ENCODE assay signal across 15 cellular contexts in the genomic region with DNA sequence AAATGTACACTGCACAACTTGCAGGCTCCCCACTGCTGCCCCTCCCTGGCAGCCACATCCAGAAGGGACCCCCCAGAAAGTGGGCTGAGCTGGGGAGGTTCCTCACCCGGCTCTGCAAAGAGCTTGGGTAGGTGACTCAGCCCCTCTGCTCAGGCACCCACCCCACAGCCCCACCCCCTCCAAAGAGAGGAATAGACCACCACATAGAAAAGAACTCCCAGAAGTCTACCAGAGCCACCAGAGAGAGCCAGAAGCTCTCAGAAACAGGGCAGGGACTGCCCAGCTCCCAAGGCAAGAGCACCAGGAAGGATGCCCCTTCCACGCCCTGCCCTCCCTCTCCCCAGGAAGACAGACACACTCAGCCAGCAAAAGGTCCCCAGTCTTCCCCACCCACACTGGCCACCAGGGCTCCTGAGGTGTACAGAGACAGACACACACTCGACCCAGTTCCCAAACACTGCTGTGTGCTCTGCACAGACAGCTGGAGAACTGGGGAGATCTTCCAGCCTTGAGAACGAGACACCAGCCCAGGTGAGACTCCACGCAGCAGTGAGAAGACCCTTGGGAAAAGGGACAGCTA. TPM values are rescaled to one million over a fixed set of nuclear protein-coding genes. Genes with fewer than 3 reads are reported as not detected.
DNase-seq lines count a peak whose midpoint lies in the region; ATAC-seq and TF ChIP-seq lines count a peak whose summit lies in the region.
"Had no signal": no experiment of that assay in that cellular context is flagged by ENCODE, and none has a peak within 500 bp of the region (broad histone marks: within the 10 kb centered on the region; RNA-seq: fewer than 3 reads in every experiment).

No MANE protein-coding gene starts in this region.

- no peak overlapping the region for H3K4me3 ChIP-seq in epithelial cell of proximal tubule (ENCODE audit: low read depth, low read length)
- H3K4me3 ChIP-seq: heart right ventricle, thoracic aorta had no signal

- H3K27ac Mint-ChIP-seq in activated CD4-positive, alpha-beta T cell treated with anti-CD3 and anti-CD28 coated beads, Interleukin-2, amount 10 ng/mL, durations not matched to agents 24 days and 14 days = peak overlapping the region; percentile 94
- peak overlapping the region; percentile 92 for H3K27ac Mint-ChIP-seq in activated CD8-positive, alpha-beta T cell treated with anti-CD3 and anti-CD28 coated beads for 36 hours
- H3K27ac Mint-ChIP-seq in stimulated activated naive B cell treated with anti-CD40 and anti-IgM and Interleukin-4, amounts not matched to agents 10 μg/mL and 1 μg/mL and 100 μg/mL, for 72 hours = peak overlapping the region; percentile 82

- no peak for DNase-seq in activated CD4-positive, alpha-beta T cell treated with anti-CD3 and anti-CD28 coated beads, Interleukin-2, amount 10 ng/mL, durations not matched to agents 24 days and 14 days
- DNase-seq in activated CD4-positive, alpha-beta T cell treated with anti-CD3 and anti-CD28 coated beads for 1 hour = no peak
- DNase-seq in activated CD8-positive, alpha-beta T cell treated with anti-CD3 and anti-CD28 coated beads for 36 hours = peak; percentile 52
- DNase-seq in epithelial cell of proximal tubule (ENCODE audit: low read depth) (no peak), AML-193 (lab: John Stamatoyannopoulos, UW) (no peak)
- DNase-seq in stimulated activated naive B cell treated with anti-CD40 and anti-IgM and Interleukin-4, amounts not matched to agents 10 μg/mL and 1 μg/mL and 100 μg/mL, for 72 hours = no peak
- DNase-seq: DMS79, HCEC 1CT, heart right ventricle, mesendoderm, NCI-H2029 had no signal

- H3K4me1 Mint-ChIP-seq in activated CD4-positive, alpha-beta T cell treated with anti-CD3 and anti-CD28 coated beads, Interleukin-2, amount 10 ng/mL, durations not matched to agents 24 days and 14 days = peaks cover 59% of the 10 kb centered on the region
- peaks cover 65% of the 10 kb centered on the region for H3K4me1 Mint-ChIP-seq in activated CD8-positive, alpha-beta T cell treated with anti-CD3 and anti-CD28 coated beads for 36 hours (ENCODE audit: low read depth)
- peaks cover 69 to 98% of the 10 kb centered on the region in 2 donors for H3K4me1 Mint-ChIP-seq in stimulated activated naive B cell treated with anti-CD40 and anti-IgM and Interleukin-4, amounts not matched to agents 10 μg/mL and 1 μg/mL and 100 μg/mL, for 72 hours

- no peaks in the 10 kb centered on the region for H3K9me3 Mint-ChIP-seq in activated CD4-positive, alpha-beta T cell treated with anti-CD3 and anti-CD28 coated beads, Interleukin-2, amount 10 ng/mL, durations not matched to agents 24 days and 14 days
- no peaks in the 10 kb centered on the region for H3K9me3 Mint-ChIP-seq in activated CD8-positive, alpha-beta T cell treated with anti-CD3 and anti-CD28 coated beads for 36 hours
- no peaks in the 10 kb centered on the region for H3K9me3 Mint-ChIP-seq in stimulated activated naive B cell treated with anti-CD40 and anti-IgM and Interleukin-4, amounts not matched to agents 10 μg/mL and 1 μg/mL and 100 μg/mL, for 72 hours

- no peak for TF ChIP-seq CTCF in activated CD8-positive, alpha-beta T cell treated with anti-CD3 and anti-CD28 coated beads for 36 hours (IDR thresholded peaks at IDR 0.05)
- peak; percentile 2 for TF ChIP-seq CTCF in epithelial cell of proximal tubule (conservative IDR thresholded peaks at IDR 0.05; ENCODE audit: low read depth, low read length)

- intact Hi-C loops in activated CD4-positive, alpha-beta T cell treated with anti-CD3 and anti-CD28 coated beads, Interleukin-2, amount 10 ng/mL, durations not matched to agents 24 days and 14 days (cut with micrococcal nuclease) = loop anchor here (1.0 to 10.0 kb wide), 2 partner anchors 13 to 96 kb away; no protein-coding TSS in a partner anchor
- intact Hi-C loops in activated CD8-positive, alpha-beta T cell treated with anti-CD3 and anti-CD28 coated beads for 36 hours (cut with micrococcal nuclease) = no loop called here

- CTCF ChIA-PET in activated CD8-positive, alpha-beta T cell treated with anti-CD3 and anti-CD28 coated beads for 36 hours (lab: Charles Lee) = interaction anchor here (1.5 to 8.2 kb wide), 2 partner anchors 10 to 95 kb away, joined by 3 to 64 read pairs; no protein-coding TSS in a partner anchor

- no peak for ATAC-seq in activated CD8-positive, alpha-beta T cell treated with anti-CD3 and anti-CD28 coated beads for 36 hours
- ATAC-seq in stimulated activated naive B cell treated with anti-CD40 and anti-IgM and Interleukin-4, amounts not matched to agents 10 μg/mL and 1 μg/mL and 100 μg/mL, for 72 hours (replicated peaks) = no peak
- ATAC-seq in GM19467 (IDR thresholded peaks at IDR 0.05; ENCODE audit: unreplicated experiment) (no peak), GM18498 (IDR thresholded peaks at IDR 0.05; ENCODE audit: unreplicated experiment) (no peak)
- ATAC-seq: activated CD4-positive, CD25-positive, alpha-beta regulatory T cell treated with anti-CD3 and anti-CD28 coated beads, Interleukin-2, amount 50 U/mL, for 24 hours; heart right ventricle had no signal

- POLR2A ChIA-PET in activated CD8-positive, alpha-beta T cell treated with anti-CD3 and anti-CD28 coated beads for 36 hours (lab: Charles Lee) = interaction anchor here (0.6 to 7.0 kb wide), 3 partner anchors 9 to 70 kb away, joined by 3 to 55 read pairs (median 32); no protein-coding TSS in a partner anchor

- H3K4me3 Mint-ChIP-seq in activated CD4-positive, alpha-beta T cell treated with anti-CD3 and anti-CD28 coated beads, Interleukin-2, amount 10 ng/mL, durations not matched to agents 24 days and 14 days = peak overlapping the region; percentile 89
- H3K4me3 Mint-ChIP-seq in activated CD8-positive, alpha-beta T cell treated with anti-CD3 and anti-CD28 coated beads for 36 hours = peak overlapping the region; percentile 86
- H3K4me3 Mint-ChIP-seq in stimulated activated naive B cell treated with anti-CD40 and anti-IgM and Interleukin-4, amounts not matched to agents 10 μg/mL and 1 μg/mL and 100 μg/mL, for 72 hours = peak overlapping the region; percentile 53 to 65

- H3K27me3 Mint-ChIP-seq in activated CD4-positive, alpha-beta T cell treated with anti-CD3 and anti-CD28 coated beads, Interleukin-2, amount 10 ng/mL, durations not matched to agents 24 days and 14 days = no peaks in the 10 kb centered on the region
- no peaks in the 10 kb centered on the region for H3K27me3 Mint-ChIP-seq in activated CD8-positive, alpha-beta T cell treated with anti-CD3 and anti-CD28 coated beads for 36 hours
- no peaks in the 10 kb centered on the region for H3K27me3 Mint-ChIP-seq in stimulated activated naive B cell treated with anti-CD40 and anti-IgM and Interleukin-4, amounts not matched to agents 10 μg/mL and 1 μg/mL and 100 μg/mL, for 72 hours

- peaks cover 7% of the 10 kb centered on the region for H3K36me3 Mint-ChIP-seq in activated CD4-positive, alpha-beta T cell treated with anti-CD3 and anti-CD28 coated beads, Interleukin-2, amount 10 ng/mL, durations not matched to agents 24 days and 14 days (ENCODE audit: low read depth)
- H3K36me3 Mint-ChIP-seq in activated CD8-positive, alpha-beta T cell treated with anti-CD3 and anti-CD28 coated beads for 36 hours (ENCODE audit: low read depth) = peaks cover 13% of the 10 kb centered on the region
- H3K36me3 Mint-ChIP-seq in stimulated activated naive B cell treated with anti-CD40 and anti-IgM and Interleukin-4, amounts not matched to agents 10 μg/mL and 1 μg/mL and 100 μg/mL, for 72 hours = peaks cover 12 to 22% of the 10 kb centered on the region in 2 donors

RNA-seq across cellular contexts. Expression of a gene that starts 28.2 kb away (rescaled TPM):
- total RNA-seq in activated CD4-positive, alpha-beta T cell treated with anti-CD3 and anti-CD28 coated beads, Interleukin-2, amount 10 ng/mL, durations not matched to agents 24 days and 14 days = 38.3 and 39.7 TPM in 2 replicates
- 100 to 1,000 TPM in 1 of 2 experiments, 10 to 100 TPM in 1; 95.2 to 102 TPM for total RNA-seq in activated CD8-positive, alpha-beta T cell treated with anti-CD3 and anti-CD28 coated beads for 36 hours
- 99.0 and 103 TPM in 2 replicates for total RNA-seq in epithelial cell of proximal tubule
